In the genomic region with DNA sequence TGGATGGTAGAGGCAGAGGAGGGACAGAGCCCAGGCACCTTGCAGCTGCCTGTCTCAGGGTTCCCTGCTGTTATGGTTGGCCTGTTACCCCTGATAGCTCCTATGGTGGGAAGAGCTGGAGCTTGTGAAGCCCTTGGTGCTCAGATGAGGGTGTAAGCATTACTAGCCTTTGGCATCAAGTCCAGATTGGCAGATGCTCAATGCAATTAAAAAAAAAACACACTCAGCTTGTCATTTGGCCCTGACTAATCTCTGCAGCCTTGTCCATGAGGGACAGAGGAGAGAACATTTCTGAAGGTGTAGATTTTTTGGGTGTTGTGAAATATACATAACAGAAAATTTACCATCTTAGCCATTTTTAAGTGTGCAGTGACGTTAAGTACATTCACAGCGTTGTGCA, we compare ENCODE assay signal across 25 cellular contexts.
"Had no signal": no experiment of that assay in that cellular context is flagged by ENCODE, and none has a peak within 500 bp of the region (broad histone marks: within the 10 kb centered on the region; RNA-seq: fewer than 3 reads in every experiment).

No MANE protein-coding gene starts in this region.

- DNase-seq: activated CD4-positive, alpha-beta T cell treated with anti-CD3 and anti-CD28 coated beads for 36 hours; activated CD4-positive, alpha-beta T cell treated with anti-CD3 and anti-CD28 coated beads, Interleukin-2, amount 50 U/mL, for 4 hours; activated CD8-positive, alpha-beta memory T cell treated with anti-CD3 and anti-CD28 coated beads, Interleukin-2, amount 50 U/mL, for 48 hours; activated CD8-positive, alpha-beta T cell treated with anti-CD3 and anti-CD28 coated beads, Interleukin-2, amount 10 ng/mL, durations not matched to agents 7 days and 5 days; activated naive CD4-positive, alpha-beta T cell treated with anti-CD3 and anti-CD28 coated beads, Interleukin-2, amount 50 U/mL, for 16 hours; activated naive CD8-positive, alpha-beta T cell treated with anti-CD3 and anti-CD28 coated beads, Interleukin-2, amount 10 ng/mL, durations not matched to agents 7 days and 5 days; activated T-cell treated with anti-CD3 and anti-CD28 coated beads, Interleukin-2, amount 50 U/mL, for 1 hour; adrenal gland; anterior cingulate cortex; Karpas-422; NCI-H1105 treated with DMSO at 0.1 percent for 48 hours; NCI-H1436 treated with DMSO at 0.1 percent for 48 hours; NCI-H187; NCI-H2081; NCI-H2227 treated with DMSO at 0.1 percent for 48 hours; NCI-H510A; NK-92 treated with Interleukin-12 subunit alpha and Interleukin-12 subunit beta, amount 100 ng/mL, for 24 hours; OCI-M1; Right ventricle myocardium superior; SJCRH30; SK-N-SH; T-helper 1 cell; WERI-Rb-1 had no signal

- ATAC-seq: activated CD4-positive, alpha-beta T cell treated with anti-CD3 and anti-CD28 coated beads for 36 hours; activated CD8-positive, alpha-beta T cell treated with anti-CD3 and anti-CD28 coated beads, Interleukin-2, amount 10 ng/mL, durations not matched to agents 7 days and 5 days; K562; Panc1 had no signal
